ENCODE assay signal across 8 cellular contexts in the genomic region with DNA sequence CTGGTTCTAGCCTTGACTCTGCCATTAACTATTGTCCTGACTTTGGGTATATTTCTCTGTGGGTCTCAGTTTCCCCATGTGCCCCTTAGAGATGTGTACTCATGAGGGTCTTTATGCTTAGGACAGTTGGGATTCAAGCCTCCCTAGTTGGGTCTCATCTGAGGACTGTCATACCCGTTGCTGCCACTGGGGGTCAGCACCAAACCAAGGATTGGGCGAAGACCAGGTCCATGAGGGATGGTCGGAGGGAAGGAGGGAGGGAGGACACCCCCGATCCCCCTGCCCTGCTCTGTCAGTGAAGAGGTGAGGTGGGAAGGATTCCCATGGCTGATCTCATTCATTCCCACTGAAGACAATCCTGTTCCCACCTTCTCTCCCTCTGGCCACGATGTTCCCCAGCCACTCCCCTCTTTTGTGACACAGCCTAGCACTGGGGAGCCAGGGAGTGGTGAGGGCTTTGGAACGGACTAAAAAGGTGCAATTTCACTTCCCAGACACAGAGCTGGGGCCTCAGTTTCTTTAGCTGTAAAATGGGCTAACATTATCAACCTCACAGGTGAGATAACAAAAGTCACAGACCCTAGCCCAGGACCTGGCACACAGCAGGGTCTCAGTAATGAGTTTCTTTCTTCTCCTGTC. TPM values are rescaled to one million over a fixed set of nuclear protein-coding genes. Genes with fewer than 3 reads are reported as not detected.
DNase-seq lines count a peak whose midpoint lies in the region; ATAC-seq and TF ChIP-seq lines count a peak whose summit lies in the region.

No MANE protein-coding gene starts in this region.

- no peaks in the 10 kb centered on the region for H3K27me3 Mint-ChIP-seq in activated CD4-positive, alpha-beta T cell treated with anti-CD3 and anti-CD28 coated beads for 36 hours

- no peak overlapping the region for H3K27ac Mint-ChIP-seq in activated CD4-positive, alpha-beta T cell treated with anti-CD3 and anti-CD28 coated beads for 36 hours

- H3K9me3 Mint-ChIP-seq in activated CD4-positive, alpha-beta T cell treated with anti-CD3 and anti-CD28 coated beads for 36 hours (ENCODE audit: low read depth), result no peaks in the 10 kb centered on the region

- H3K27ac ChIP-seq in right lobe of liver, result no peak overlapping the region

- TF ChIP-seq POLR2A in right lobe of liver (IDR thresholded peaks at IDR 0.05), result no peak

- POLR2A ChIA-PET in activated CD4-positive, alpha-beta T cell treated with anti-CD3 and anti-CD28 coated beads for 36 hours (lab: Charles Lee), result interaction anchor here (0.6 kb wide), 1 partner anchor 30 kb away, joined by 3 read pairs; no protein-coding TSS in a partner anchor

- H3K9me3 ChIP-seq in MG63 (no peaks in the 10 kb centered on the region), right lobe of liver (no peaks in the 10 kb centered on the region)

- no peak overlapping the region for H3K4me3 Mint-ChIP-seq in activated CD4-positive, alpha-beta T cell treated with anti-CD3 and anti-CD28 coated beads for 36 hours

- H3K4me1 ChIP-seq in right lobe of liver, result no peaks in the 10 kb centered on the region

- H3K4me1 Mint-ChIP-seq in activated CD4-positive, alpha-beta T cell treated with anti-CD3 and anti-CD28 coated beads for 36 hours, result no peaks in the 10 kb centered on the region

- CTCF ChIA-PET in activated CD4-positive, alpha-beta T cell treated with anti-CD3 and anti-CD28 coated beads for 36 hours (lab: Charles Lee), result interaction anchor here (0.6 to 5.9 kb wide), 22 partner anchors 9 to 1678 kb away, joined by 3 to 129 read pairs (median 5); a partner anchor contains a TSS

- ATAC-seq in activated CD4-positive, alpha-beta T cell treated with anti-CD3 and anti-CD28 coated beads for 36 hours, result peak; percentile 87
- ATAC-seq in right lobe of liver, result peak; percentile 76 to 88 (median 87)
- ATAC-seq in HG02938 (IDR thresholded peaks at IDR 0.05; ENCODE audit: unreplicated experiment), result no peak

- intact Hi-C loops in activated CD4-positive, alpha-beta T cell treated with anti-CD3 and anti-CD28 coated beads for 36 hours (cut with DNase I, micrococcal nuclease), result loop anchor here (1.0 kb wide), 2 partner anchors 57 to 87 kb away; no protein-coding TSS in a partner anchor
- intact Hi-C loops in right lobe of liver (cut with DNase I), result loop anchor here in 1 of 2 donors (5.0 kb wide), 1 partner anchor 87 kb away; no protein-coding TSS in a partner anchor

- no peaks in the 10 kb centered on the region for H3K36me3 Mint-ChIP-seq in activated CD4-positive, alpha-beta T cell treated with anti-CD3 and anti-CD28 coated beads for 36 hours (ENCODE audit: low read depth)

- peak; percentile 96 for TF ChIP-seq CTCF in choroid plexus epithelial cell (conservative IDR thresholded peaks at IDR 0.05; ENCODE audit: low read depth, low read length)
- TF ChIP-seq CTCF in right lobe of liver (IDR thresholded peaks at IDR 0.05), result peak; percentile 94 to 96 (median 95)

- H3K4me3 ChIP-seq in MG63 (no peak overlapping the region), choroid plexus epithelial cell (ENCODE audit: low read depth, low read length) (no peak overlapping the region), right lobe of liver (no peak overlapping the region)

- H3K36me3 ChIP-seq in MG63, result no peaks in the 10 kb centered on the region
- H3K36me3 ChIP-seq in right lobe of liver, result no peaks in the 10 kb centered on the region

- no peaks in the 10 kb centered on the region for H3K27me3 ChIP-seq in MG63
- no peaks in the 10 kb centered on the region for H3K27me3 ChIP-seq in right lobe of liver

- peak; percentile 7 to 10 for DNase-seq in NOMO-1 (lab: John Stamatoyannopoulos, UW; ENCODE audit: unreplicated experiment in 2 of 2)
- no peak for DNase-seq in NOMO-1 treated with dmso at 0.1 percent for 144 hours (lab: John Stamatoyannopoulos, UW; ENCODE audit: unreplicated experiment)
- DNase-seq in MG63, result peak; percentile 51
- peak; percentile 84 for DNase-seq in activated CD4-positive, alpha-beta T cell treated with anti-CD3 and anti-CD28 coated beads for 36 hours
- peak; percentile 61 for DNase-seq in choroid plexus epithelial cell (ENCODE audit: low read depth)
- peak in 2 of 3 donors; percentile 63 to 74 for DNase-seq in right lobe of liver
- peak; percentile 54 for DNase-seq in stimulated activated CD8-positive, alpha-beta memory T cell treated with anti-CD3 and anti-CD28 coated beads, Interleukin-12 subunit alpha, Interleukin-12 subunit beta, amount 100 ng/mL, for 4 hours (ENCODE audit: low read depth)

- WGBS in right lobe of liver (ENCODE audit: insufficient coverage, low coverage, low lambda C conversion rate, missing lambda C conversion rate), result 8% methylated on average over 6 of the region's 6 CpGs

RNA-seq across cellular contexts. Expression of a gene that starts 12.4 kb away (rescaled TPM):
- total RNA-seq in MG63 (2014; rRNA removed; shearing (Covaris generic); ENCODE audit: low replicate concordance), result 0.12 and 3.9 TPM in 2 replicates
- total RNA-seq in activated CD4-positive, alpha-beta T cell treated with anti-CD3 and anti-CD28 coated beads for 36 hours, result under 1 TPM; 0.62 to 0.65 TPM
- under 1 TPM in 1 of 6 experiments, not detected in 5; 0.09 TPM for total RNA-seq in right lobe of liver

RNA-seq across cellular contexts. Expression of a gene that starts 46.1 kb away (rescaled TPM):
- 2,205 and 3,444 TPM in 2 replicates for total RNA-seq in MG63 (2014; rRNA removed; shearing (Covaris generic); ENCODE audit: low replicate concordance)
- total RNA-seq in activated CD4-positive, alpha-beta T cell treated with anti-CD3 and anti-CD28 coated beads for 36 hours, result 1,000 to 10,000 TPM; 4,536 to 4,569 TPM
- total RNA-seq in right lobe of liver, result 100 to 1,000 TPM; 311 to 560 (median 447) TPM
